Comparison of ENCODE assay signal across 1 cellular context in genomic region chr7:97226541-97226940, GRCh38.
TF ChIP-seq lines count a peak whose summit lies in the region.

No MANE protein-coding gene starts in this region.

TF ChIP-seq in GM12878, 131 proteins besides CTCF, POLR2A, EP300 and RAD21 (continued from another document):
- TF ChIP-seq, protein P1, sequence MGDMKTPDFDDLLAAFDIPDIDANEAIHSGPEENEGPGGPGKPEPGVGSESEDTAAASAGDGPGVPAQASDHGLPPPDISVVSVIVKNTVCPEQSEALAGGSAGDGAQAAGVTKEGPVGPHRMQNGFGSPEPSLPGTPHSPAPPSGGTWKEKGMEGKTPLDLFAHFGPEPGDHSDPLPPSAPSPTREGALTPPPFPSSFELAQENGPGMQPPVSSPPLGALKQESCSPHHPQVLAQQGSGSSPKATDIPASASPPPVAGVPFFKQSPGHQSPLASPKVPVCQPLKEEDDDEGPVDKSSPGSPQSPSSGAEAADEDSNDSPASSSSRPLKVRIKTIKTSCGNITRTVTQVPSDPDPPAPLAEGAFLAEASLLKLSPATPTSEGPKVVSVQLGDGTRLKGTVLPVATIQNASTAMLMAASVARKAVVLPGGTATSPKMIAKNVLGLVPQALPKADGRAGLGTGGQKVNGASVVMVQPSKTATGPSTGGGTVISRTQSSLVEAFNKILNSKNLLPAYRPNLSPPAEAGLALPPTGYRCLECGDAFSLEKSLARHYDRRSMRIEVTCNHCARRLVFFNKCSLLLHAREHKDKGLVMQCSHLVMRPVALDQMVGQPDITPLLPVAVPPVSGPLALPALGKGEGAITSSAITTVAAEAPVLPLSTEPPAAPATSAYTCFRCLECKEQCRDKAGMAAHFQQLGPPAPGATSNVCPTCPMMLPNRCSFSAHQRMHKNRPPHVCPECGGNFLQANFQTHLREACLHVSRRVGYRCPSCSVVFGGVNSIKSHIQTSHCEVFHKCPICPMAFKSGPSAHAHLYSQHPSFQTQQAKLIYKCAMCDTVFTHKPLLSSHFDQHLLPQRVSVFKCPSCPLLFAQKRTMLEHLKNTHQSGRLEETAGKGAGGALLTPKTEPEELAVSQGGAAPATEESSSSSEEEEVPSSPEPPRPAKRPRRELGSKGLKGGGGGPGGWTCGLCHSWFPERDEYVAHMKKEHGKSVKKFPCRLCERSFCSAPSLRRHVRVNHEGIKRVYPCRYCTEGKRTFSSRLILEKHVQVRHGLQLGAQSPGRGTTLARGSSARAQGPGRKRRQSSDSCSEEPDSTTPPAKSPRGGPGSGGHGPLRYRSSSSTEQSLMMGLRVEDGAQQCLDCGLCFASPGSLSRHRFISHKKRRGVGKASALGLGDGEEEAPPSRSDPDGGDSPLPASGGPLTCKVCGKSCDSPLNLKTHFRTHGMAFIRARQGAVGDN (IDR thresholded peaks at IDR 0.05) = no peak
- TF ChIP-seq SRF (IDR thresholded peaks at IDR 0.05; ENCODE audit: low read depth in 2 of 2, low read length in 2 of 2) (no peak), SIN3A (IDR thresholded peaks at IDR 0.05; ENCODE audit: low read depth, low read length) (no peak), ZNF207 (IDR thresholded peaks at IDR 0.05; ENCODE audit: borderline replicate concordance) (no peak), YBX1 (IDR thresholded peaks at IDR 0.05) (no peak), CHD2 (IDR thresholded peaks at IDR 0.05; ENCODE audit: borderline replicate concordance, low read depth, low read length) (no peak), ZZZ3 (IDR thresholded peaks at IDR 0.05; ENCODE audit: control insufficient read depth, insufficient read length, low read depth) (no peak), HCFC1 (IDR thresholded peaks at IDR 0.05; ENCODE audit: low read length) (no peak), CUX1 (IDR thresholded peaks at IDR 0.05; ENCODE audit: insufficient replicate concordance, low read depth, low read length) (no peak), ETV6 (conservative IDR thresholded peaks at IDR 0.05 in 1 of 2, IDR thresholded peaks at IDR 0.05 in 1 of 2; ENCODE audit: borderline replicate concordance in 1 of 2, low read depth in 1 of 2) (no peak), SMAD5 (IDR thresholded peaks at IDR 0.05; ENCODE audit: low read depth) (no peak), DPF2 (IDR thresholded peaks at IDR 0.05) (no peak), SUPT20H (IDR thresholded peaks at IDR 0.05; ENCODE audit: borderline replicate concordance, control insufficient read depth, low read depth, low read length) (no peak), USF1 (IDR thresholded peaks at IDR 0.05; ENCODE audit: borderline replicate concordance, extremely low read length, insufficient read depth, low read depth, low read length) (no peak), STAT3 (IDR thresholded peaks at IDR 0.05; ENCODE audit: low read depth, low read length) (no peak), SUZ12 (IDR thresholded peaks at IDR 0.05; ENCODE audit: unreplicated experiment) (no peak), IKZF1 (conservative IDR thresholded peaks at IDR 0.05) (no peak)
- TF ChIP-seq, protein P2, sequence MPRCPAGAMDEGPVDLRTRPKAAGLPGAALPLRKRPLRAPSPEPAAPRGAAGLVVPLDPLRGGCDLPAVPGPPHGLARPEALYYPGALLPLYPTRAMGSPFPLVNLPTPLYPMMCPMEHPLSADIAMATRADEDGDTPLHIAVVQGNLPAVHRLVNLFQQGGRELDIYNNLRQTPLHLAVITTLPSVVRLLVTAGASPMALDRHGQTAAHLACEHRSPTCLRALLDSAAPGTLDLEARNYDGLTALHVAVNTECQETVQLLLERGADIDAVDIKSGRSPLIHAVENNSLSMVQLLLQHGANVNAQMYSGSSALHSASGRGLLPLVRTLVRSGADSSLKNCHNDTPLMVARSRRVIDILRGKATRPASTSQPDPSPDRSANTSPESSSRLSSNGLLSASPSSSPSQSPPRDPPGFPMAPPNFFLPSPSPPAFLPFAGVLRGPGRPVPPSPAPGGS (IDR thresholded peaks at IDR 0.05; ENCODE audit: borderline replicate concordance, insufficient read depth, low read depth, low read length, poor library complexity, severe bottlenecking) = no peak
- TF ChIP-seq, protein P3, sequence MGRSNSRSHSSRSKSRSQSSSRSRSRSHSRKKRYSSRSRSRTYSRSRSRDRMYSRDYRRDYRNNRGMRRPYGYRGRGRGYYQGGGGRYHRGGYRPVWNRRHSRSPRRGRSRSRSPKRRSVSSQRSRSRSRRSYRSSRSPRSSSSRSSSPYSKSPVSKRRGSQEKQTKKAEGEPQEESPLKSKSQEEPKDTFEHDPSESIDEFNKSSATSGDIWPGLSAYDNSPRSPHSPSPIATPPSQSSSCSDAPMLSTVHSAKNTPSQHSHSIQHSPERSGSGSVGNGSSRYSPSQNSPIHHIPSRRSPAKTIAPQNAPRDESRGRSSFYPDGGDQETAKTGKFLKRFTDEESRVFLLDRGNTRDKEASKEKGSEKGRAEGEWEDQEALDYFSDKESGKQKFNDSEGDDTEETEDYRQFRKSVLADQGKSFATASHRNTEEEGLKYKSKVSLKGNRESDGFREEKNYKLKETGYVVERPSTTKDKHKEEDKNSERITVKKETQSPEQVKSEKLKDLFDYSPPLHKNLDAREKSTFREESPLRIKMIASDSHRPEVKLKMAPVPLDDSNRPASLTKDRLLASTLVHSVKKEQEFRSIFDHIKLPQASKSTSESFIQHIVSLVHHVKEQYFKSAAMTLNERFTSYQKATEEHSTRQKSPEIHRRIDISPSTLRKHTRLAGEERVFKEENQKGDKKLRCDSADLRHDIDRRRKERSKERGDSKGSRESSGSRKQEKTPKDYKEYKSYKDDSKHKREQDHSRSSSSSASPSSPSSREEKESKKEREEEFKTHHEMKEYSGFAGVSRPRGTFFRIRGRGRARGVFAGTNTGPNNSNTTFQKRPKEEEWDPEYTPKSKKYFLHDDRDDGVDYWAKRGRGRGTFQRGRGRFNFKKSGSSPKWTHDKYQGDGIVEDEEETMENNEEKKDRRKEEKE (IDR thresholded peaks at IDR 0.05) = no peak
TF ChIP-seq in GM12878: peak in this region for 0.
